ENCODE assay signal across 16 cellular contexts in the genomic region with DNA sequence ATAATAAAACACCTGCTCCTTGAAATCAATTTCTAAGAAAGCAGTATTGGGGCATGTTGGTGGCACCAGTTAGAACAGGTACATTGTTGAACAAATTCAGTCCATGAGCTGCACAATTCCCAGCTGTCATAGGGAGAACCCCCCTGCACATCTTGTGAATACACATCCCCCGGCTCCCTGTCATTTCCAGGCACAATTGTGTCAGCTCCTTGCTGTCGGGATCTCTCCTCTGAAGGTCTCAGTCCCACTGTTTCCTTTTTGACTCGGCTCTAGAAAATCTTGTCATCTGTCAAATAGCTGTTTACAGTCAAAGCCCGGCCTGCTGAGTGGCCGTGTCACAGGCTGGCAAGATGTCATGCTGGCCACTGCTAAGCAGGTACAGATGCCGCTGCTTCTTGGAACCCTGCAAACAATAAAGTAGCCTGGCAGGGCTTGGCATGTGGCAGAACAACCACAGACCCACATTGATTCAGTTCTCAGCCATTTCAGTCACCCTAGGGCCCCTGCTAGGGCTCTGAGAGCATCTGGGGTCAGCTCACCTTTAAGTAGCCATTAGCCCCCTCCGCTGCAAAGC.
"Had no signal": no experiment of that assay in that cellular context is flagged by ENCODE, and none has a peak within 500 bp of the region (broad histone marks: within the 10 kb centered on the region; RNA-seq: fewer than 3 reads in every experiment).

No MANE protein-coding gene starts in this region.

- H3K4me1 Mint-ChIP-seq: activated CD8-positive, alpha-beta memory T cell treated with anti-CD3 and anti-CD28 coated beads, Interleukin-2, amount 10 ng/mL, durations not matched to agents 7 days and 5 days; stimulated activated naive CD8-positive, alpha-beta T cell treated with anti-CD3 and anti-CD28 coated beads, Interleukin-15, amount 100 ng/mL, for 72 hours had no signal

- H3K27ac Mint-ChIP-seq: activated CD4-positive, alpha-beta memory T cell treated with anti-CD3 and anti-CD28 coated beads for 36 hours; activated CD8-positive, alpha-beta memory T cell treated with anti-CD3 and anti-CD28 coated beads, Interleukin-2, amount 10 ng/mL, durations not matched to agents 7 days and 5 days; stimulated activated naive CD8-positive, alpha-beta T cell treated with anti-CD3 and anti-CD28 coated beads, Interleukin-15, amount 100 ng/mL, for 72 hours had no signal

- DNase-seq: activated CD4-positive, alpha-beta memory T cell treated with anti-CD3 and anti-CD28 coated beads for 36 hours; activated CD4-positive, alpha-beta T cell treated with anti-CD3 and anti-CD28 coated beads for 1 hour; activated CD8-positive, alpha-beta memory T cell treated with anti-CD3 and anti-CD28 coated beads, Interleukin-2, amount 10 ng/mL, durations not matched to agents 7 days and 5 days; activated naive CD4-positive, alpha-beta T cell treated with anti-CD3 and anti-CD28 coated beads, Interleukin-2, amount 50 U/mL, for 16 hours; activated T-cell treated with anti-CD3 and anti-CD28 coated beads, Interleukin-2, amount 50 U/mL, for 1 hour; caudate nucleus; colonic mucosa; esophagus squamous epithelium; glutamatergic neuron; hypothalamus; kidney glomerular epithelial cell; sigmoid colon; stimulated activated CD4-positive, alpha-beta T cell treated with anti-CD3 and anti-CD28 coated beads, Interleukin-1b, Interleukin-23, amount 100 ng/mL, for 48 hours; stimulated activated naive CD8-positive, alpha-beta T cell treated with anti-CD3 and anti-CD28 coated beads, Interleukin-15, amount 100 ng/mL, for 72 hours; T-helper 1 cell had no signal

- H3K9me3 Mint-ChIP-seq: activated CD4-positive, alpha-beta memory T cell treated with anti-CD3 and anti-CD28 coated beads for 36 hours; nephron had no signal

- H3K27me3 Mint-ChIP-seq: activated CD4-positive, alpha-beta memory T cell treated with anti-CD3 and anti-CD28 coated beads for 36 hours; activated CD8-positive, alpha-beta memory T cell treated with anti-CD3 and anti-CD28 coated beads, Interleukin-2, amount 10 ng/mL, durations not matched to agents 7 days and 5 days; stimulated activated naive CD8-positive, alpha-beta T cell treated with anti-CD3 and anti-CD28 coated beads, Interleukin-15, amount 100 ng/mL, for 72 hours had no signal

- H3K36me3 Mint-ChIP-seq: activated CD4-positive, alpha-beta memory T cell treated with anti-CD3 and anti-CD28 coated beads for 36 hours; activated CD8-positive, alpha-beta memory T cell treated with anti-CD3 and anti-CD28 coated beads, Interleukin-2, amount 10 ng/mL, durations not matched to agents 7 days and 5 days had no signal

- ATAC-seq: activated CD8-positive, alpha-beta memory T cell treated with anti-CD3 and anti-CD28 coated beads, Interleukin-2, amount 10 ng/mL, durations not matched to agents 7 days and 5 days; stimulated activated naive CD8-positive, alpha-beta T cell treated with anti-CD3 and anti-CD28 coated beads, Interleukin-15, amount 100 ng/mL, for 72 hours had no signal

- H3K4me3 Mint-ChIP-seq: activated CD4-positive, alpha-beta memory T cell treated with anti-CD3 and anti-CD28 coated beads for 36 hours; activated CD8-positive, alpha-beta memory T cell treated with anti-CD3 and anti-CD28 coated beads, Interleukin-2, amount 10 ng/mL, durations not matched to agents 7 days and 5 days; nephron; stimulated activated naive CD8-positive, alpha-beta T cell treated with anti-CD3 and anti-CD28 coated beads, Interleukin-15, amount 100 ng/mL, for 72 hours had no signal
